Comparison of ENCODE assay signal across 8 cellular contexts in genomic region chr9:14433841-14434511, GRCh38.
DNase-seq lines count a peak whose midpoint lies in the region; ATAC-seq and TF ChIP-seq lines count a peak whose summit lies in the region.

No MANE protein-coding gene starts in this region.

- H3K36me3 ChIP-seq in DND-41 (ENCODE audit: insufficient read depth, low read length) (no peaks in the 10 kb centered on the region), endodermal cell (ENCODE audit: control insufficient read depth, insufficient read depth, low read length) (no peaks in the 10 kb centered on the region)

- intact Hi-C loops in activated CD4-positive, alpha-beta memory T cell treated with anti-CD3 and anti-CD28 coated beads for 36 hours (cut with micrococcal nuclease) = no loop called here

- no peak overlapping the region for H2AFZ ChIP-seq in DND-41 (ENCODE audit: low read depth, low read length)

- no peaks in the 10 kb centered on the region for H3K4me1 ChIP-seq in DND-41 (ENCODE audit: insufficient read depth, low read length)
- no peaks in the 10 kb centered on the region for H3K4me1 ChIP-seq in endodermal cell (ENCODE audit: control insufficient read depth, insufficient read depth, low read length)

- H3K9me3 ChIP-seq in DND-41 (ENCODE audit: insufficient read depth, low read length, severe bottlenecking) = no peaks in the 10 kb centered on the region
- H3K9me3 ChIP-seq in endodermal cell (ENCODE audit: control insufficient read depth, low read length) = no peaks in the 10 kb centered on the region

- no peak overlapping the region for H3K4me3 Mint-ChIP-seq in activated CD4-positive, alpha-beta memory T cell treated with anti-CD3 and anti-CD28 coated beads for 36 hours
- no peak overlapping the region for H3K4me3 Mint-ChIP-seq in endodermal cell

- H3K36me3 Mint-ChIP-seq in activated CD4-positive, alpha-beta memory T cell treated with anti-CD3 and anti-CD28 coated beads for 36 hours = no peaks in the 10 kb centered on the region
- peaks cover 2% of the 10 kb centered on the region for H3K36me3 Mint-ChIP-seq in endodermal cell (ENCODE audit: low read depth)

- POLR2A ChIA-PET in activated CD4-positive, alpha-beta memory T cell treated with anti-CD3 and anti-CD28 coated beads for 36 hours (lab: Charles Lee) = no interaction called here

- no peaks in the 10 kb centered on the region for H3K9me3 Mint-ChIP-seq in activated CD4-positive, alpha-beta memory T cell treated with anti-CD3 and anti-CD28 coated beads for 36 hours
- peaks cover 18% of the 10 kb centered on the region for H3K9me3 Mint-ChIP-seq in endodermal cell

- no peak overlapping the region for H3K4me3 ChIP-seq in DND-41 (ENCODE audit: low read depth in 1 of 2, low read length in 2 of 2)
- no peak overlapping the region for H3K4me3 ChIP-seq in NB4 (ENCODE audit: low read depth, low read length)
- H3K4me3 ChIP-seq in endodermal cell (ENCODE audit: low read length) = no peak overlapping the region

- no peak for ATAC-seq in DND-41 (ENCODE audit: insufficient read depth, low read depth)
- no peak for ATAC-seq in HG02884 (IDR thresholded peaks at IDR 0.05; ENCODE audit: unreplicated experiment)

- no peaks in the 10 kb centered on the region for H4K20me1 ChIP-seq in DND-41 (ENCODE audit: insufficient read depth, low read length)

- peaks cover 5% of the 10 kb centered on the region for H3K27me3 Mint-ChIP-seq in activated CD4-positive, alpha-beta memory T cell treated with anti-CD3 and anti-CD28 coated beads for 36 hours
- no peaks in the 10 kb centered on the region for H3K27me3 Mint-ChIP-seq in endodermal cell (ENCODE audit: insufficient read depth)

- no peak overlapping the region for H3K4me2 ChIP-seq in DND-41 (ENCODE audit: insufficient read depth, low read length)

- H3K9ac ChIP-seq in DND-41 (ENCODE audit: low read depth, low read length) = no peak overlapping the region
- no peak overlapping the region for H3K9ac ChIP-seq in endodermal cell (ENCODE audit: extremely low read depth, low read length, poor library complexity, severe bottlenecking)

- WGBS in endodermal cell (ENCODE audit: insufficient coverage in 1 of 2, insufficient read length in 1 of 2), 2 experiments = 80 to 82% methylated on average over 8 to 11 of the region's 11 CpGs

- no peaks in the 10 kb centered on the region for H3K4me1 Mint-ChIP-seq in activated CD4-positive, alpha-beta memory T cell treated with anti-CD3 and anti-CD28 coated beads for 36 hours (ENCODE audit: low read depth)
- H3K4me1 Mint-ChIP-seq in endodermal cell = peaks cover 9% of the 10 kb centered on the region

- TF ChIP-seq CTCF in DND-41 (IDR thresholded peaks at IDR 0.05; ENCODE audit: borderline replicate concordance, extremely low read depth, low read length, poor library complexity, severe bottlenecking) (peak; percentile 32), NB4 (IDR thresholded peaks at IDR 0.05; ENCODE audit: low read depth, low read length) (peak; percentile 20), endodermal cell (conservative IDR thresholded peaks at IDR 0.05) (no peak)

- CTCF ChIA-PET in activated CD4-positive, alpha-beta memory T cell treated with anti-CD3 and anti-CD28 coated beads for 36 hours (lab: Charles Lee) = interaction anchor here (1.1 kb wide), 1 partner anchor 1005 kb away, joined by 3 read pairs; no protein-coding TSS in a partner anchor

- DNase-seq in DND-41 (no peak), NB4 (ENCODE audit: low read depth) (peak; percentile 61), anterior cingulate cortex (lab: John Stamatoyannopoulos, UW) (peak in 43 of 58 donors; percentile 5 to 72 (median 40)), inferior parietal cortex (ENCODE audit: extremely low spot score) (peak; percentile 85), endodermal cell (no peak)
- DNase-seq in activated CD4-positive, alpha-beta memory T cell treated with anti-CD3 and anti-CD28 coated beads for 36 hours = no peak
- no peak for DNase-seq in NK-92 treated with Interleukin-12 subunit alpha and Interleukin-12 subunit beta, amount 100 ng/mL, for 24 hours (lab: John Stamatoyannopoulos, UW)

- H3K79me2 ChIP-seq in DND-41 (ENCODE audit: insufficient read depth, low read length) = no peaks in the 10 kb centered on the region

- H3K27ac ChIP-seq in DND-41 (ENCODE audit: low read length) (no peak overlapping the region), endodermal cell (ENCODE audit: low read depth, low read length) (no peak overlapping the region)

- H3K27ac Mint-ChIP-seq in activated CD4-positive, alpha-beta memory T cell treated with anti-CD3 and anti-CD28 coated beads for 36 hours = no peak overlapping the region
- H3K27ac Mint-ChIP-seq in endodermal cell = no peak overlapping the region

- no peaks in the 10 kb centered on the region for H3K27me3 ChIP-seq in DND-41 (ENCODE audit: insufficient read depth, low read length, poor library complexity)
- H3K27me3 ChIP-seq in endodermal cell (ENCODE audit: control insufficient read depth, insufficient read depth, low read length, poor library complexity, severe bottlenecking) = no peaks in the 10 kb centered on the region

- no peak for TF ChIP-seq POLR2A in NB4 (IDR thresholded peaks at IDR 0.05; ENCODE audit: extremely low read depth, insufficient read length)

Comparison
In these comparisons a context has a peak if more than half of its experiments do, and no peak if none do; other contexts are left out.
1. DNase-seq: peak in NB4 (single experiment), anterior cingulate cortex (43 of 58) and inferior parietal cortex (single experiment); none in DND-41 (single experiment), activated CD4-positive, alpha-beta memory T cell treated with anti-CD3 and anti-CD28 coated beads for 36 hours (single experiment), endodermal cell (single experiment) and NK-92 treated with Interleukin-12 subunit alpha and Interleukin-12 subunit beta, amount 100 ng/mL, for 24 hours (single experiment).